Comparison of ENCODE assay signal across 9 cellular contexts in the genomic region with DNA sequence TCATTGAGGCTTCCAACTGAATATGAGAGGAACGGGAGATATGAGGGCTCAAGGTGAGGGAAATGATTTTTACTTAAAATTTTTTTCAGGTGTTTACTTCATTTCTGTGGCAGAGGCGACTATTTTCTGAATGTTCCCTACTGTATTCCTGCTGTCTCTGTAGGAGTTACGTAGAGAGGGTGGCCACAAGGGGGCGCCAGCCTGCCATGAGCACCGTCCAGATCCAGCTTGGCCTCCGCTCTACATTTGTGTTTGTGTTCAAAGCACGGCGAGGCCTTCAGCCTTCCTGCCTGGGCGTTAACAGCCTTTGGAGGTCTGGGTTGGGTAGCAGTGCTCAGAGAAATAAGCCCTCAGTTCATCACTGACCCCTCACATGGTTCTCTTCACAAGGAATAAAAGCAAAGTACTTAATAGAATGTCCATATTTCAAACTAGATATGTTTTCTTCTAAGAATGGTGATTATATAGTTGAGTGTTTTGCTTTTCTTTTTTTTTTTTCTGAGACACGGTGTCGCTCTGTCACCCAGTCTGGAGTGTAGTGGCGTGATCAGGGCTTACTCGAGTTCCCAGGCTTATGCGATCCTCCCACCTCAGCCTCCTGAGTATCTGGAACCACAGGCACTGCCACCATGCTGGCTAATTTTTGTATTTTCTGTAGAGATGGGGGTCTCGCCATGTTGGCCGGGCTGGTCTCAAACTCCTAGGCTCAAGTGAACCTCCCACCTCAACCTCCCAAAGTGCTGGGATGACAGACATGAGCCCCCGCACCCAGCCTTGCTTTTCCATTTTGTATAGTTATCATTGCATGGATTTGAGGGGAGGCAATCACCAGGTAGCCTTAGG. TPM values are rescaled to one million over a fixed set of nuclear protein-coding genes. Genes with fewer than 3 reads are reported as not detected.
DNase-seq lines count a peak whose midpoint lies in the region; ATAC-seq and TF ChIP-seq lines count a peak whose summit lies in the region.
"Had no signal": no experiment of that assay in that cellular context is flagged by ENCODE, and none has a peak within 500 bp of the region (broad histone marks: within the 10 kb centered on the region; RNA-seq: fewer than 3 reads in every experiment).

No MANE protein-coding gene starts in this region.

- H3K27me3 ChIP-seq in adipocyte (replicated peaks; ENCODE audit: control insufficient read depth, insufficient read depth, low read length) (no peaks in the 10 kb centered on the region), prostate gland (replicated peaks; ENCODE audit: insufficient read depth) (no peaks in the 10 kb centered on the region), upper lobe of right lung (no peaks in the 10 kb centered on the region)

- intact Hi-C loops in cardiac septum (cut with DNase I), result loop anchor here (1.0 kb wide), 1 partner anchor 48 kb away; no protein-coding TSS in a partner anchor
- intact Hi-C loops in prostate gland (cut with DNase I), result loop anchor here (5.0 kb wide), 1 partner anchor 113 kb away; a partner anchor contains a TSS
- intact Hi-C loops in upper lobe of right lung (cut with DNase I), result loop anchor here (5.0 kb wide), 1 partner anchor 47 kb away; no protein-coding TSS in a partner anchor

- no peak overlapping the region for H3K4me3 ChIP-seq in adipocyte (ENCODE audit: low read length)
- H3K4me3 ChIP-seq in prostate gland, result no peak overlapping the region
- no peak overlapping the region for H3K4me3 ChIP-seq in upper lobe of right lung
- H3K4me3 ChIP-seq: skin epidermis had no signal

- peak overlapping the region; percentile 70 for H3K9ac ChIP-seq in adipocyte (ENCODE audit: low read length)

- no peak for TF ChIP-seq POLR2A in prostate gland (IDR thresholded peaks at IDR 0.05)

- no peaks in the 10 kb centered on the region for H3K9me3 ChIP-seq in adipocyte (ENCODE audit: control insufficient read depth, low read length)
- no peaks in the 10 kb centered on the region for H3K9me3 ChIP-seq in prostate gland
- H3K9me3 ChIP-seq in upper lobe of right lung, result no peaks in the 10 kb centered on the region

- peak; percentile 90 for TF ChIP-seq CTCF in GM12873 (IDR thresholded peaks at IDR 0.05; ENCODE audit: insufficient read depth, low read depth, low read length, missing control alignments)
- TF ChIP-seq CTCF in prostate gland (IDR thresholded peaks at IDR 0.05), result peak; percentile 88 to 96 (median 92)
- TF ChIP-seq CTCF in upper lobe of right lung (IDR thresholded peaks at IDR 0.05), result peak; percentile 97

- H3K4me1 ChIP-seq in adipocyte (ENCODE audit: control insufficient read depth, insufficient read depth, low read length) (peaks cover 30% of the 10 kb centered on the region), prostate gland (replicated peaks) (no peaks in the 10 kb centered on the region), upper lobe of right lung (peaks cover 6% of the 10 kb centered on the region)

- H3K36me3 ChIP-seq in adipocyte (ENCODE audit: control insufficient read depth, insufficient read depth, low read length, severe bottlenecking) (peaks cover 62% of the 10 kb centered on the region), prostate gland (peaks cover 8 to 13% of the 10 kb centered on the region in 2 donors), upper lobe of right lung (peaks cover 86% of the 10 kb centered on the region)

- peak overlapping the region; percentile 11 to 61 for H3K27ac ChIP-seq in prostate gland
- H3K27ac ChIP-seq in upper lobe of right lung, result no peak overlapping the region

- DNase-seq in NCI-H1092 treated with DMSO at 0.1 percent for 48 hours (lab: John Stamatoyannopoulos, UW), result peak; percentile 81
- DNase-seq in T follicular helper cell (ENCODE audit: low read depth), result peak; percentile 69
- peak; percentile 96 for DNase-seq in adipocyte (ENCODE audit: low read depth)
- peak; percentile 89 for DNase-seq in cardiac septum (ENCODE audit: low spot score)
- peak; percentile 96 for DNase-seq in prostate gland (ENCODE audit: low spot score)
- peak; percentile 93 for DNase-seq in upper lobe of right lung

- peak; percentile 96 for ATAC-seq in upper lobe of right lung
- ATAC-seq in HG03342 (IDR thresholded peaks at IDR 0.05; ENCODE audit: unreplicated experiment), result no peak

- WGBS in prostate gland, result 36% methylated on average over 17 of the region's 17 CpGs

RNA-seq across cellular contexts. Expression of a gene that starts 22.3 kb away (rescaled TPM):
- 327 TPM for total RNA-seq in cardiac septum
- total RNA-seq in prostate gland, result 1,000 to 10,000 TPM; 1,199 to 1,838 TPM
- total RNA-seq in upper lobe of right lung, result 148 TPM

RNA-seq across cellular contexts. Expression of a gene that starts 28.6 kb away (rescaled TPM):
- total RNA-seq in cardiac septum (5.2 TPM), prostate gland (10 to 100 TPM; 19.6 to 40.4 TPM), upper lobe of right lung (11.6 TPM)
